1 cellular context compared by ENCODE assay signal in genomic region chr17:80124351-80124981, GRCh38.
TF ChIP-seq lines count a peak whose summit lies in the region.

No MANE protein-coding gene starts in this region.

TF ChIP-seq in K562, 482 proteins besides CTCF, POLR2A, EP300 and RAD21:
- TF ChIP-seq MNT (conservative IDR thresholded peaks at IDR 0.05) = no peak
- no peak for TF ChIP-seq RBM34 (IDR thresholded peaks at IDR 0.05; ENCODE audit: borderline replicate concordance, insufficient read depth, low read length)
- TF ChIP-seq SMC3 (conservative IDR thresholded peaks at IDR 0.05; ENCODE audit: insufficient read depth, low read depth, low read length) = peak; percentile 53
- TF ChIP-seq ZEB2 (IDR thresholded peaks at IDR 0.05) = no peak
- no peak for TF ChIP-seq MED1 (CRISPR knock-in tag; IDR thresholded peaks at IDR 0.05; ENCODE audit: borderline replicate concordance)
- TF ChIP-seq MLLT1 (IDR thresholded peaks at IDR 0.05) = peak in 1 of 2 experiments; percentile 67; a peak in 2 of 4 replicates
- TF ChIP-seq ELF4 (CRISPR knock-in tag; IDR thresholded peaks at IDR 0.05) = no peak
- TF ChIP-seq ESRRB (CRISPR knock-in tag; IDR thresholded peaks at IDR 0.05; ENCODE audit: borderline replicate concordance) = no peak
- TF ChIP-seq SIN3B (IDR thresholded peaks at IDR 0.05; ENCODE audit: low read depth) = no peak
- TF ChIP-seq ETV5 (CRISPR knock-in tag; IDR thresholded peaks at IDR 0.05; ENCODE audit: low read depth) = no peak
- TF ChIP-seq JUND (IDR thresholded peaks at IDR 0.05; ENCODE audit: borderline replicate concordance, low read depth, low read length) = 0 out of 2 replicates have a peak, but pooled peaks have one; percentile 24
- no peak for TF ChIP-seq JUND (tag; IDR thresholded peaks at IDR 0.05; ENCODE audit: borderline replicate concordance, low read depth, low read length)
- TF ChIP-seq TCF3 (CRISPR knock-in tag; IDR thresholded peaks at IDR 0.05) = no peak
- peak; percentile 66; the same call in 1 of the 2 replicates for TF ChIP-seq ZBTB17 (CRISPR knock-in tag; IDR thresholded peaks at IDR 0.05)
- TF ChIP-seq ZNF354B (CRISPR knock-in tag; IDR thresholded peaks at IDR 0.05) = no peak
- no peak for TF ChIP-seq KAT2B (IDR thresholded peaks at IDR 0.05; ENCODE audit: low read depth, low read length)
- TF ChIP-seq, protein P1, sequence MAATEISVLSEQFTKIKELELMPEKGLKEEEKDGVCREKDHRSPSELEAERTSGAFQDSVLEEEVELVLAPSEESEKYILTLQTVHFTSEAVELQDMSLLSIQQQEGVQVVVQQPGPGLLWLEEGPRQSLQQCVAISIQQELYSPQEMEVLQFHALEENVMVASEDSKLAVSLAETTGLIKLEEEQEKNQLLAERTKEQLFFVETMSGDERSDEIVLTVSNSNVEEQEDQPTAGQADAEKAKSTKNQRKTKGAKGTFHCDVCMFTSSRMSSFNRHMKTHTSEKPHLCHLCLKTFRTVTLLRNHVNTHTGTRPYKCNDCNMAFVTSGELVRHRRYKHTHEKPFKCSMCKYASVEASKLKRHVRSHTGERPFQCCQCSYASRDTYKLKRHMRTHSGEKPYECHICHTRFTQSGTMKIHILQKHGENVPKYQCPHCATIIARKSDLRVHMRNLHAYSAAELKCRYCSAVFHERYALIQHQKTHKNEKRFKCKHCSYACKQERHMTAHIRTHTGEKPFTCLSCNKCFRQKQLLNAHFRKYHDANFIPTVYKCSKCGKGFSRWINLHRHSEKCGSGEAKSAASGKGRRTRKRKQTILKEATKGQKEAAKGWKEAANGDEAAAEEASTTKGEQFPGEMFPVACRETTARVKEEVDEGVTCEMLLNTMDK (IDR thresholded peaks at IDR 0.05; ENCODE audit: borderline replicate concordance, insufficient read depth, low read depth, low read length, poor library complexity, severe bottlenecking) = peak; percentile 75
- TF ChIP-seq FOXA1 (IDR thresholded peaks at IDR 0.05; ENCODE audit: borderline replicate concordance) = no peak
- TF ChIP-seq, protein P2, sequence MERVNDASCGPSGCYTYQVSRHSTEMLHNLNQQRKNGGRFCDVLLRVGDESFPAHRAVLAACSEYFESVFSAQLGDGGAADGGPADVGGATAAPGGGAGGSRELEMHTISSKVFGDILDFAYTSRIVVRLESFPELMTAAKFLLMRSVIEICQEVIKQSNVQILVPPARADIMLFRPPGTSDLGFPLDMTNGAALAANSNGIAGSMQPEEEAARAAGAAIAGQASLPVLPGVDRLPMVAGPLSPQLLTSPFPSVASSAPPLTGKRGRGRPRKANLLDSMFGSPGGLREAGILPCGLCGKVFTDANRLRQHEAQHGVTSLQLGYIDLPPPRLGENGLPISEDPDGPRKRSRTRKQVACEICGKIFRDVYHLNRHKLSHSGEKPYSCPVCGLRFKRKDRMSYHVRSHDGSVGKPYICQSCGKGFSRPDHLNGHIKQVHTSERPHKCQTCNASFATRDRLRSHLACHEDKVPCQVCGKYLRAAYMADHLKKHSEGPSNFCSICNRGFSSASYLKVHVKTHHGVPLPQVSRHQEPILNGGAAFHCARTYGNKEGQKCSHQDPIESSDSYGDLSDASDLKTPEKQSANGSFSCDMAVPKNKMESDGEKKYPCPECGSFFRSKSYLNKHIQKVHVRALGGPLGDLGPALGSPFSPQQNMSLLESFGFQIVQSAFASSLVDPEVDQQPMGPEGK (CRISPR knock-in tag; IDR thresholded peaks at IDR 0.05; ENCODE audit: borderline replicate concordance) = no peak
- TF ChIP-seq BRCA1 (IDR thresholded peaks at IDR 0.05) = no peak
- TF ChIP-seq BRCA1 (CRISPR knock-in tag; IDR thresholded peaks at IDR 0.05) = no peak
